Comparison of ENCODE assay signal across 14 cellular contexts in genomic region chr7:106179256-106179655, GRCh38.
DNase-seq lines count a peak whose midpoint lies in the region; ATAC-seq, FAIRE-seq and TF ChIP-seq lines count a peak whose summit lies in the region.
"Had no signal": no experiment of that assay in that cellular context is flagged by ENCODE, and none has a peak within 500 bp of the region (broad histone marks: within the 10 kb centered on the region; RNA-seq: fewer than 3 reads in every experiment).

No MANE protein-coding gene starts in this region.

- no peaks in the 10 kb centered on the region for H3K79me2 ChIP-seq in OCI-LY3 (ENCODE audit: low read length)
- no peaks in the 10 kb centered on the region for H3K79me2 ChIP-seq in K562 (ENCODE audit: control insufficient read depth, insufficient read depth, low read length)

- H3K9me1 ChIP-seq in K562 (ENCODE audit: control insufficient read depth, insufficient read depth, low read length) = no peaks in the 10 kb centered on the region

- H3K9me3 ChIP-seq in OCI-LY3 (ENCODE audit: insufficient read depth, low read length) (no peaks in the 10 kb centered on the region), K562 (replicated peaks; ENCODE audit: control insufficient read depth, insufficient read depth, low read depth, low read length) (no peaks in the 10 kb centered on the region), prostate gland (no peaks in the 10 kb centered on the region)
- H3K9me3 ChIP-seq: BLaER1 treated with 17β-estradiol and CSF1 and Interleukin-3, amounts not matched to agents 10 nM and 100 nM had no signal

- H3K9ac ChIP-seq in OCI-LY3 (ENCODE audit: low read length) (no peak overlapping the region), K562 (ENCODE audit: insufficient read depth in 1 of 2, low read depth in 2 of 2, low read length in 2 of 2) (no peak overlapping the region)
- H3K9ac ChIP-seq: BLaER1 treated with 17β-estradiol and CSF1 and Interleukin-3, amounts not matched to agents 10 nM and 100 nM had no signal

- TF ChIP-seq POLR2A in K562 (conservative IDR thresholded peaks at IDR 0.05) (no peak), prostate gland (IDR thresholded peaks at IDR 0.05) (no peak)

- CTCF ChIA-PET in K562 (lab: Yijun Ruan, JAX; ENCODE audit: low intra/inter-chr PET ratio) = interaction anchor here (1.0 to 3.3 kb wide), 2 partner anchors 283 to 557 kb away, joined by 4 to 26 read pairs; no protein-coding TSS in a partner anchor

- intact Hi-C loops in K562 (cut with micrococcal nuclease) = loop anchor here (2.0 kb wide), 1 partner anchor 106 kb away; the partner anchor contains the start of gene NAMPT
- intact Hi-C loops in prostate gland (cut with DNase I) = loop anchor here (2.0 to 10.0 kb wide), 2 partner anchors 366 to 482 kb away; partner anchors contain the start of gene CCDC71L

- ATAC-seq in K562 (no peak), GM19397 (IDR thresholded peaks at IDR 0.05; ENCODE audit: unreplicated experiment) (no peak), HG03460 (IDR thresholded peaks at IDR 0.05; ENCODE audit: unreplicated experiment) (no peak)
- ATAC-seq: CD8-positive, alpha-beta T cell had no signal

- TF ChIP-seq EP300 in K562 (IDR thresholded peaks at IDR 0.05; ENCODE audit: low read length) = no peak

- H3K36me3 ChIP-seq in OCI-LY3 (replicated peaks; ENCODE audit: low read depth, low read length) = no peaks in the 10 kb centered on the region
- no peaks in the 10 kb centered on the region for H3K36me3 ChIP-seq in K562 (ENCODE audit: control insufficient read depth, insufficient read depth, low read length)
- H3K36me3 ChIP-seq in prostate gland = no peaks in the 10 kb centered on the region
- H3K36me3 ChIP-seq: BLaER1 treated with 17β-estradiol and CSF1 and Interleukin-3, amounts not matched to agents 10 nM and 100 nM had no signal

- H2AFZ ChIP-seq in OCI-LY3 (ENCODE audit: low read depth, low read length) (no peak overlapping the region), K562 (ENCODE audit: low read depth, low read length) (no peak overlapping the region)

- H3K4me3 ChIP-seq in OCI-LY3 (ENCODE audit: low read length) (no peak overlapping the region; the same call in 1 of the 2 replicates), K562 (no peak overlapping the region), prostate gland (no peak overlapping the region)
- H3K4me3 ChIP-seq: BLaER1 treated with 17β-estradiol and CSF1 and Interleukin-3, amounts not matched to agents 10 nM and 100 nM had no signal

- in situ Hi-C loops in K562 (cut with MboI) = loop anchor here (5.0 to 10.0 kb wide), 5 partner anchors 193 to 568 kb away; no protein-coding TSS in a partner anchor

- H3K27me3 ChIP-seq in OCI-LY3 (ENCODE audit: low read depth, low read length) (peaks cover 15% of the 10 kb centered on the region), K562 (ENCODE audit: control insufficient read depth in 2 of 2, insufficient read depth in 2 of 2, low read length in 2 of 2) (no peaks in the 10 kb centered on the region), prostate gland (replicated peaks; ENCODE audit: insufficient read depth) (no peaks in the 10 kb centered on the region)
- H3K27me3 ChIP-seq: BLaER1 treated with 17β-estradiol and CSF1 and Interleukin-3, amounts not matched to agents 10 nM and 100 nM had no signal

- TF ChIP-seq RAD21 in K562 (CRISPR knock-in tag; conservative IDR thresholded peaks at IDR 0.05 in 1 of 2, IDR thresholded peaks at IDR 0.05 in 1 of 2) = no peak

- DNase-seq in DMS53 (lab: John Stamatoyannopoulos, UW) = peak; percentile 49
- no peak for DNase-seq in DMS53 treated with DMSO at 0.1 percent for 48 hours (lab: John Stamatoyannopoulos, UW; ENCODE audit: unreplicated experiment)
- no peak for DNase-seq in K562 (ENCODE audit: extremely low read depth in 1 of 4, low spot score in 3 of 4)
- no peak for DNase-seq in prostate gland (ENCODE audit: low spot score)
- no peak for DNase-seq in NCI-H526 treated with DMSO at 0.1 percent for 48 hours (lab: John Stamatoyannopoulos, UW)
- DNase-seq: CD8-positive, alpha-beta T cell; GDM1; NCI-H1436 treated with DMSO at 0.1 percent for 48 hours had no signal

- H4K20me1 ChIP-seq in OCI-LY3 (ENCODE audit: insufficient read depth, low read length) = no peaks in the 10 kb centered on the region
- H4K20me1 ChIP-seq in K562 (replicated peaks; ENCODE audit: control insufficient read depth, insufficient read depth, low read length) = no peaks in the 10 kb centered on the region
- H4K20me1 ChIP-seq: BLaER1 treated with 17β-estradiol and CSF1 and Interleukin-3, amounts not matched to agents 10 nM and 100 nM had no signal

- TF ChIP-seq CTCF in OCI-LY3 (IDR thresholded peaks at IDR 0.05; ENCODE audit: low read depth, low read length) (no peak), K562 (IDR thresholded peaks at IDR 0.05 in 2 of 3, conservative IDR thresholded peaks at IDR 0.05 in 1 of 3; ENCODE audit: insufficient read depth in 2 of 3, low read depth in 1 of 3, low read length in 3 of 3) (no peak), prostate gland (IDR thresholded peaks at IDR 0.05) (no peak)

- H3K4me1 ChIP-seq in OCI-LY3 (ENCODE audit: low read length) (peaks cover 56% of the 10 kb centered on the region), K562 (replicated peaks in 1 of 2; ENCODE audit: control insufficient read depth in 2 of 2, insufficient read depth in 2 of 2, low read length in 2 of 2) (peaks cover 0 to 5% of the 10 kb centered on the region in 2 experiments; a peak in 3 of 5 replicates), prostate gland (replicated peaks) (peaks cover 19% of the 10 kb centered on the region)

- H3K4me2 ChIP-seq in OCI-LY3 (ENCODE audit: low read length) (peak overlapping the region; percentile 92), K562 (ENCODE audit: insufficient read depth, low read length) (no peak overlapping the region)

- no peak overlapping the region for H3K27ac ChIP-seq in OCI-LY3 (ENCODE audit: low read length)
- H3K27ac ChIP-seq in K562 (ENCODE audit: extremely low read depth, low read depth, low read length) = no peak overlapping the region
- peak overlapping the region; percentile 73 to 79 for H3K27ac ChIP-seq in prostate gland
- H3K27ac ChIP-seq: 22Rv1; BLaER1 treated with 17β-estradiol and CSF1 and Interleukin-3, amounts not matched to agents 10 nM and 100 nM had no signal

- no peak for FAIRE-seq in K562 (lab: Jason Lieb, UNC)
- FAIRE-seq: GM19239 had no signal

- WGBS in K562 (ENCODE audit: insufficient coverage, low coverage, missing lambda C conversion rate) = 35% methylated on average over 4 of the region's 4 CpGs
- WGBS in prostate gland = 94% methylated on average over 4 of the region's 4 CpGs

- no TSS peak for BruUV-seq in K562 (replicated peaks; lab: Mats Ljungman, UMichigan)

- POLR2A ChIA-PET in K562 (lab: Yijun Ruan, JAX) = interaction anchor here (0.5 to 1.8 kb wide), 5 partner anchors 102 to 596 kb away, joined by 3 to 4 read pairs (median 3); partner anchors contain the start of gene NAMPT

TF ChIP-seq in K562, 482 proteins besides CTCF, POLR2A, EP300 and RAD21:
- TF ChIP-seq RCOR1 (IDR thresholded peaks at IDR 0.05; ENCODE audit: borderline replicate concordance in 1 of 2, low read depth in 2 of 2, low read length in 2 of 2) (peak in 1 of 2 experiments; percentile 56; a peak in 1 of 4 replicates), TGIF2 (CRISPR knock-in tag; IDR thresholded peaks at IDR 0.05) (no peak), BCOR (IDR thresholded peaks at IDR 0.05) (peak; percentile 82), KDM1A (IDR thresholded peaks at IDR 0.05) (peak; percentile 18 to 62; a peak in 1 of 4 replicates), SAP30 (IDR thresholded peaks at IDR 0.05; ENCODE audit: borderline replicate concordance, insufficient read depth, low read depth, low read length, poor library complexity, severe bottlenecking) (no peak), PHF21A (IDR thresholded peaks at IDR 0.05; ENCODE audit: borderline replicate concordance, low read depth) (no peak), CHD4 (IDR thresholded peaks at IDR 0.05; ENCODE audit: insufficient read depth, insufficient replicate concordance, low read depth, low read length, poor library complexity, severe bottlenecking) (peak; percentile 51), SMARCA5 (IDR thresholded peaks at IDR 0.05) (0 out of 2 replicates have a peak, but pooled peaks have one; percentile 35), RBM25 (IDR thresholded peaks at IDR 0.05; ENCODE audit: low read depth, low read length, severe bottlenecking) (peak; percentile 93), ADNP (tag; IDR thresholded peaks at IDR 0.05) (peak; percentile 70)

Comparison
In these comparisons a context has a peak if more than half of its experiments do, and no peak if none do; other contexts are left out.
1. H3K27ac ChIP-seq: peak in prostate gland (2 of 2); none in OCI-LY3 (single experiment) and K562 (single experiment).